In genomic region chr3:40597441-40597840, GRCh38 we compare ENCODE assay signal across 23 cellular contexts.
DNase-seq lines count a peak whose midpoint lies in the region; ATAC-seq, FAIRE-seq and TF ChIP-seq lines count a peak whose summit lies in the region.
"Had no signal": no experiment of that assay in that cellular context is flagged by ENCODE, and none has a peak within 500 bp of the region (broad histone marks: within the 10 kb centered on the region; RNA-seq: fewer than 3 reads in every experiment).

No MANE protein-coding gene starts in this region.

- H3K4me3 ChIP-seq in astrocyte (ENCODE audit: insufficient read depth, low read depth, low read length): no peak overlapping the region
- no peak overlapping the region for H3K4me3 ChIP-seq in kidney epithelial cell (ENCODE audit: low read depth, low read length)
- H3K4me3 ChIP-seq: colonic mucosa, heart right ventricle, sigmoid colon, tibial artery had no signal

- no peak for FAIRE-seq in astrocyte (lab: Jason Lieb, UNC)
- FAIRE-seq: endometrium had no signal

- H3K4me1 Mint-ChIP-seq in astrocyte (ENCODE audit: low read depth, unreplicated experiment): peaks cover 16% of the 10 kb centered on the region
- H3K4me1 Mint-ChIP-seq: activated B cell treated with CpG ODN at 0.5 μM for 24 hours had no signal

- no peaks in the 10 kb centered on the region for H3K9me3 ChIP-seq in astrocyte (ENCODE audit: insufficient read depth, low read depth, low read length)
- H3K9me3 ChIP-seq: colonic mucosa, sigmoid colon, tibial artery had no signal

- no peaks in the 10 kb centered on the region for H3K9me3 Mint-ChIP-seq in astrocyte (ENCODE audit: unreplicated experiment)
- H3K9me3 Mint-ChIP-seq: activated B cell treated with CpG ODN at 0.5 μM for 24 hours; T-helper 1 cell treated with Interleukin-12 subunit alpha and Interleukin-12 subunit beta and Interleukin-4 antibody, amounts not matched to agents 30 μg/mL and 1 μg/mL, for 36 hours had no signal

- DNase-seq in Daoy (ENCODE audit: low read depth) (peak; percentile 64), HT1080 (ENCODE audit: low read depth) (peak; percentile 75), astrocyte (ENCODE audit: low read depth) (peak; percentile 69), kidney epithelial cell (ENCODE audit: low read depth) (peak; percentile 21), NCI-H748 treated with DMSO at 0.1 percent for 48 hours (lab: John Stamatoyannopoulos, UW) (no peak), NCI-H2081 treated with DMSO at 0.1 percent for 48 hours (lab: John Stamatoyannopoulos, UW) (no peak)
- DNase-seq: activated B cell treated with CpG ODN at 0.5 μM for 24 hours; activated effector memory CD4-positive, alpha-beta T cell treated with Interleukin-2 at 50 U/mL for 16 hours; AML-193; colonic mucosa; DMS79; heart right ventricle; Karpas-422; naive B cell; NCI-H1105 treated with DMSO at 0.1 percent for 48 hours; NCI-H526 treated with DMSO at 0.1 percent for 48 hours; SIG-M5; sigmoid colon; stimulated activated naive CD8-positive, alpha-beta T cell treated with anti-CD3 and anti-CD28 coated beads, Interleukin-15, Interleukin-2, amounts not matched to agents 100 U/mL and 50 U/mL, for 24 hours; tibial artery had no signal

- no peaks in the 10 kb centered on the region for H3K27me3 Mint-ChIP-seq in astrocyte (ENCODE audit: low read depth, unreplicated experiment)

- H3K27ac ChIP-seq in astrocyte (ENCODE audit: low read depth, low read length): no peak overlapping the region
- H3K27ac ChIP-seq: colonic mucosa, heart right ventricle, sigmoid colon, tibial artery had no signal

- H3K9ac ChIP-seq in astrocyte (ENCODE audit: low read length): no peak overlapping the region

- H2AFZ ChIP-seq in astrocyte (ENCODE audit: low read depth, low read length): no peak overlapping the region

- no peak overlapping the region for H3K4me2 ChIP-seq in astrocyte (ENCODE audit: low read length)

- ATAC-seq in HG03280 (IDR thresholded peaks at IDR 0.05; ENCODE audit: unreplicated experiment): no peak
- ATAC-seq: stimulated activated naive CD8-positive, alpha-beta T cell treated with anti-CD3 and anti-CD28 coated beads, Interleukin-15, Interleukin-2, amounts not matched to agents 100 U/mL and 50 U/mL, for 24 hours had no signal

- no peaks in the 10 kb centered on the region for H4K20me1 ChIP-seq in astrocyte (ENCODE audit: insufficient read depth, low read length)

- H3K4me1 ChIP-seq in astrocyte (ENCODE audit: insufficient read depth, low read length): no peaks in the 10 kb centered on the region
- H3K4me1 ChIP-seq: colonic mucosa, heart right ventricle, sigmoid colon, tibial artery had no signal

- peaks cover 4% of the 10 kb centered on the region for H3K36me3 Mint-ChIP-seq in astrocyte (ENCODE audit: low read depth, unreplicated experiment)
- H3K36me3 Mint-ChIP-seq: naive B cell had no signal

- no peak overlapping the region for H3K27ac Mint-ChIP-seq in astrocyte (ENCODE audit: unreplicated experiment)
- H3K27ac Mint-ChIP-seq: activated B cell treated with CpG ODN at 0.5 μM for 24 hours; T-helper 1 cell treated with Interleukin-12 subunit alpha and Interleukin-12 subunit beta and Interleukin-4 antibody, amounts not matched to agents 30 μg/mL and 1 μg/mL, for 36 hours had no signal

- TF ChIP-seq CTCF in astrocyte (IDR thresholded peaks at IDR 0.05; ENCODE audit: insufficient read depth, low read depth, low read length) (no peak), kidney epithelial cell (IDR thresholded peaks at IDR 0.05; ENCODE audit: insufficient read depth, low read length, poor library complexity, severe bottlenecking) (no peak)

- no peaks in the 10 kb centered on the region for H3K79me2 ChIP-seq in astrocyte (ENCODE audit: insufficient read depth, low read length)

- H3K36me3 ChIP-seq in astrocyte (ENCODE audit: insufficient read depth, low read length): no peaks in the 10 kb centered on the region
- H3K36me3 ChIP-seq in kidney epithelial cell (ENCODE audit: control insufficient read depth, insufficient read depth, low read length): no peaks in the 10 kb centered on the region
- H3K36me3 ChIP-seq: colonic mucosa, heart right ventricle, sigmoid colon, tibial artery had no signal

- no peak overlapping the region for H3K4me3 Mint-ChIP-seq in astrocyte (ENCODE audit: unreplicated experiment)
- H3K4me3 Mint-ChIP-seq: activated B cell treated with CpG ODN at 0.5 μM for 24 hours; naive B cell; T-helper 1 cell treated with Interleukin-12 subunit alpha and Interleukin-12 subunit beta and Interleukin-4 antibody, amounts not matched to agents 30 μg/mL and 1 μg/mL, for 36 hours had no signal

- peaks cover 8% of the 10 kb centered on the region for H3K27me3 ChIP-seq in astrocyte (ENCODE audit: insufficient read depth, low read length)
- H3K27me3 ChIP-seq in kidney epithelial cell (ENCODE audit: control insufficient read depth, insufficient read depth, low read length): no peaks in the 10 kb centered on the region
- H3K27me3 ChIP-seq: colonic mucosa, heart right ventricle, sigmoid colon, tibial artery had no signal

Comparison
In these comparisons a context has a peak if more than half of its experiments do, and no peak if none do; other contexts are left out.
1. DNase-seq: peak in Daoy (single experiment), HT1080 (single experiment), astrocyte (single experiment) and kidney epithelial cell (single experiment); none in NCI-H748 treated with DMSO at 0.1 percent for 48 hours (single experiment) and NCI-H2081 treated with DMSO at 0.1 percent for 48 hours (single experiment).